15 cellular contexts compared by ENCODE assay signal in the genomic region with DNA sequence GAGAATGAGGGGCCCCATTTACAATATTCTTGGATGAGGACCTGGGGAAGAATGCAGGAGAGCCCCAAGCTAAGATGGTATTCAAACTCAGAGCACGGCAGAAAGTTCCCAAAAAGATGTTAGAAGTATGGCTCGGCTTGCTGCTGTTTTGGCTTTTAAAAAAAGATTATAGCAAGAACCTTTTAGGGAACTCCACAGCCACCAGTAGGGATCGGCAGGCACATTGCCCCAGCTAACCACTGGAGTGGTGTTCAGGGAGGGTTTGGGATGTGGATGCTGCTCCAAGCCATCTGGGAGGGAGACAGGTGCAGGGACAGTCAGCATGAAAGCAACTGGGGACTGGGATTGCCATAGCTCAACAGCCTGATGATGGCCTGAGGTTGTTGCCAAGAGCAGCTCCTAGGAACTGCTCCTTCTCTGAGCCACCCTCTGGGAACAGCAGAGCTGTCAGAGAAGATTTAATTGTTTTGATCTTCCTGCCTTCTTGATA.
DNase-seq lines count a peak whose midpoint lies in the region; ATAC-seq, FAIRE-seq and TF ChIP-seq lines count a peak whose summit lies in the region.
"Had no signal": no experiment of that assay in that cellular context is flagged by ENCODE, and none has a peak within 500 bp of the region (broad histone marks: within the 10 kb centered on the region; RNA-seq: fewer than 3 reads in every experiment).

No MANE protein-coding gene starts in this region.

- H2AK5ac ChIP-seq in H1 (ENCODE audit: low read depth, low read length): 0 out of 2 replicates have a peak overlapping the region, but pooled peaks have one; percentile 77

- H3K18ac ChIP-seq in H1 (ENCODE audit: extremely low read depth, low read length): no peak overlapping the region

- 0 out of 2 replicates have a peak overlapping the region, but pooled peaks have one; percentile 38 for H2BK20ac ChIP-seq in H1 (ENCODE audit: low read length)

- TF ChIP-seq EP300 in H1 (IDR thresholded peaks at IDR 0.05; ENCODE audit: borderline replicate concordance in 1 of 2, low read depth in 2 of 2, low read length in 2 of 2): no peak
- TF ChIP-seq EP300 in sigmoid colon (IDR thresholded peaks at IDR 0.05): no peak

- CTCF ChIA-PET in H1 (lab: Charles Lee; ENCODE audit: partially characterized antibody): interaction anchor here (0.6 to 2.0 kb wide), 4 partner anchors 23 to 273 kb away, joined by 3 to 6 read pairs (median 3); no protein-coding TSS in a partner anchor

- DNase-seq in H1 (ENCODE audit: low read depth in 1 of 2, low spot score in 2 of 2) (no peak), Right ventricle myocardium superior (no peak), right atrium auricular region (ENCODE audit: low spot score) (peak; percentile 52), sigmoid colon (no peak), MV-4-11 (lab: John Stamatoyannopoulos, UW) (no peak), AG20443 (ENCODE audit: low spot score) (no peak)
- no peak for DNase-seq in activated CD8-positive, alpha-beta memory T cell treated with anti-CD3 and anti-CD28 coated beads for 24 hours
- DNase-seq: BE2C; Caco-2; CD8-positive, alpha-beta memory T cell; DMS53; GF-D8; GM23248; H7 had no signal

- no peak for FAIRE-seq in H1 (lab: Jason Lieb, UNC)
- FAIRE-seq: A204.1 had no signal

- H3K27ac ChIP-seq in H1 (ENCODE audit: low read depth, low read length) (no peak overlapping the region), right atrium auricular region (peak overlapping the region in 1 of 2 donors; percentile 0), sigmoid colon (peak overlapping the region in 3 of 4 donors; percentile 27 to 65 (median 37))
- H3K27ac ChIP-seq: GM23248 had no signal

- H3K79me2 ChIP-seq in H1 (ENCODE audit: control insufficient read depth in 1 of 2, insufficient read depth in 2 of 2, low read length in 2 of 2): peaks cover 0 to 38% of the 10 kb centered on the region in 2 experiments; a peak in 2 of 4 replicates

- H2BK120ac ChIP-seq in H1 (replicated peaks; ENCODE audit: low read depth, low read length): no peak overlapping the region

- H3K4me2 ChIP-seq in H1 (ENCODE audit: insufficient read depth in 1 of 2, low read depth in 2 of 2, low read length in 2 of 2): no peak overlapping the region

- H3K14ac ChIP-seq in H1 (ENCODE audit: insufficient read length): no peak overlapping the region

- H3K4me1 ChIP-seq in H1 (replicated peaks in 1 of 4; ENCODE audit: control insufficient read depth in 3 of 4, insufficient read depth in 4 of 4, low read length in 3 of 4): peaks cover 0 to 3% (median 1%) of the 10 kb centered on the region in 4 experiments; a peak in 4 of 7 replicates
- peaks cover 0 to 37% of the 10 kb centered on the region in 2 donors for H3K4me1 ChIP-seq in right atrium auricular region
- H3K4me1 ChIP-seq in sigmoid colon: peaks cover 0 to 31% (median 20%) of the 10 kb centered on the region in 4 donors
- H3K4me1 ChIP-seq: BE2C, Caco-2 had no signal

- H3K23me2 ChIP-seq in H1 (ENCODE audit: low read depth, low read length): no peaks in the 10 kb centered on the region

- H3K36me3 ChIP-seq in H1 (ENCODE audit: control insufficient read depth in 2 of 4, insufficient read depth in 4 of 4, low read length in 3 of 4): no peaks in the 10 kb centered on the region
- H3K36me3 ChIP-seq in right atrium auricular region: no peaks in the 10 kb centered on the region
- H3K36me3 ChIP-seq in sigmoid colon: no peaks in the 10 kb centered on the region
- H3K36me3 ChIP-seq: BE2C had no signal

- no peak overlapping the region for H2BK15ac ChIP-seq in H1 (ENCODE audit: low read length)

- H3K27me3 ChIP-seq in H1 (replicated peaks in 1 of 4; ENCODE audit: control insufficient read depth in 3 of 4, extremely low read depth in 1 of 4, insufficient read depth in 3 of 4, low read length in 3 of 4): no peaks in the 10 kb centered on the region
- H3K27me3 ChIP-seq in right atrium auricular region: no peaks in the 10 kb centered on the region
- H3K27me3 ChIP-seq in sigmoid colon: no peaks in the 10 kb centered on the region
- H3K27me3 ChIP-seq: BE2C had no signal

- H2AFZ ChIP-seq in H1 (ENCODE audit: low read length): no peak overlapping the region
- H2AFZ ChIP-seq: GM23248 had no signal

- H3K9me3 ChIP-seq in H1 (ENCODE audit: insufficient read depth in 2 of 2, low read depth in 1 of 2, low read length in 1 of 2) (no peaks in the 10 kb centered on the region; a peak in 1 of 4 replicates), right atrium auricular region (no peaks in the 10 kb centered on the region), sigmoid colon (no peaks in the 10 kb centered on the region)
- H3K9me3 ChIP-seq: BE2C, Caco-2 had no signal

- no peak overlapping the region for H3K23ac ChIP-seq in H1 (ENCODE audit: insufficient read length)

- POLR2A ChIA-PET in H1 (lab: Charles Lee; ENCODE audit: partially characterized antibody): interaction anchor here (1.0 to 1.5 kb wide), 3 partner anchors 11 to 15 kb away, joined by 3 to 7 read pairs (median 3); no protein-coding TSS in a partner anchor

- peaks cover 2% of the 10 kb centered on the region; the same call in 1 of the 2 replicates for H3K79me1 ChIP-seq in H1 (ENCODE audit: low read depth, low read length)

- TF ChIP-seq POLR2A in H1 (IDR thresholded peaks at IDR 0.05; ENCODE audit: control extremely low read depth in 1 of 2, low read depth in 2 of 2, low read length in 2 of 2) (no peak), sigmoid colon (IDR thresholded peaks at IDR 0.05) (no peak)

- no peaks in the 10 kb centered on the region for H4K20me1 ChIP-seq in H1 (replicated peaks in 1 of 2; ENCODE audit: control insufficient read depth in 1 of 2, insufficient read depth in 2 of 2, low read length in 2 of 2)

- no peak overlapping the region for H2BK5ac ChIP-seq in H1 (ENCODE audit: low read depth, low read length)

- intact Hi-C loops in Right ventricle myocardium superior (cut with DNase I) (no loop called here), sigmoid colon (cut with DNase I) (no loop called here)

- no peak overlapping the region for H3K4me3 ChIP-seq in H1 (ENCODE audit: extremely low read depth in 1 of 4, insufficient read depth in 2 of 4, low read depth in 3 of 4, low read length in 4 of 4)
- no peak overlapping the region for H3K4me3 ChIP-seq in right atrium auricular region
- H3K4me3 ChIP-seq in sigmoid colon: no peak overlapping the region
- H3K4me3 ChIP-seq: GM23248 had no signal

- no peak overlapping the region for H3K56ac ChIP-seq in H1 (replicated peaks; ENCODE audit: insufficient read length, low read depth, low read length)

- peak overlapping the region; percentile 25 for H4K91ac ChIP-seq in H1 (replicated peaks; ENCODE audit: insufficient read length, low read length)

- no peak overlapping the region for H4K8ac ChIP-seq in H1 (ENCODE audit: extremely low read depth, insufficient read depth, low read length)

- peak overlapping the region; percentile 63 for H3K4ac ChIP-seq in H1 (replicated peaks; ENCODE audit: insufficient read length, low read depth, low read length)

- TF ChIP-seq CTCF in H1 (IDR thresholded peaks at IDR 0.05; ENCODE audit: control extremely low read depth in 1 of 3, insufficient read depth in 1 of 3, low read depth in 1 of 3, low read length in 3 of 3) (no peak), right atrium auricular region (IDR thresholded peaks at IDR 0.05) (no peak), sigmoid colon (IDR thresholded peaks at IDR 0.05) (no peak)

- ATAC-seq in Right ventricle myocardium superior (ENCODE audit: poor library complexity): peak; percentile 13

- no peak for TF ChIP-seq RAD21 in H1 (IDR thresholded peaks at IDR 0.05 in 1 of 2, conservative IDR thresholded peaks at IDR 0.05 in 1 of 2; ENCODE audit: low read depth in 2 of 2, low read length in 2 of 2)

- WGBS in H1 (ENCODE audit: extremely low coverage in 1 of 2, insufficient coverage in 1 of 2, insufficient read length in 1 of 2, insufficient replicate concordance in 2 of 2, low coverage in 1 of 2, low lambda C conversion rate in 2 of 2, missing lambda C conversion rate in 1 of 2), 2 experiments: 87% methylated on average over 3 of the region's 3 CpGs; no CpG with 5 or more reads in 1 of the 2 experiments
- WGBS in sigmoid colon, 2 donors: 95% methylated on average over 3 of the region's 3 CpGs

- no peak overlapping the region for H4K5ac ChIP-seq in H1 (ENCODE audit: insufficient read length, low read depth, low read length)

- no peak overlapping the region for H3K9ac ChIP-seq in H1 (replicated peaks in 1 of 4; ENCODE audit: extremely low read depth in 1 of 4, low read depth in 3 of 4, low read length in 3 of 4)
- H3K9ac ChIP-seq: GM23248 had no signal

- H2BK12ac ChIP-seq in H1 (ENCODE audit: low read depth, low read length): 0 out of 2 replicates have a peak overlapping the region, but pooled peaks have one; percentile 29

TF ChIP-seq in H1, 55 proteins besides CTCF, POLR2A, EP300 and RAD21 (continues in another document):
- TF ChIP-seq KDM4A (IDR thresholded peaks at IDR 0.05; ENCODE audit: low read depth, low read length, severe bottlenecking): no peak
- no peak for TF ChIP-seq SIN3A (conservative IDR thresholded peaks at IDR 0.05 in 1 of 2, IDR thresholded peaks at IDR 0.05 in 1 of 2; ENCODE audit: low read depth in 1 of 2, low read length in 2 of 2)
- TF ChIP-seq BRCA1 (IDR thresholded peaks at IDR 0.05; ENCODE audit: low read depth, low read length): no peak
- TF ChIP-seq CBX5 (IDR thresholded peaks at IDR 0.05; ENCODE audit: low read depth, low read length): no peak
- no peak for TF ChIP-seq GABPA (IDR thresholded peaks at IDR 0.05; ENCODE audit: borderline replicate concordance, insufficient read depth, low read length)
- TF ChIP-seq JUND (IDR thresholded peaks at IDR 0.05; ENCODE audit: low read length): no peak
- TF ChIP-seq PHF8 (conservative IDR thresholded peaks at IDR 0.05; ENCODE audit: low read depth, low read length): no peak
- no peak for TF ChIP-seq EGR1 (IDR thresholded peaks at IDR 0.05; ENCODE audit: borderline replicate concordance, low read depth, low read length)
- TF ChIP-seq TAF7 (optimal IDR thresholded peaks at IDR 0.05; ENCODE audit: borderline replicate concordance, low read depth, low read length): no peak
- TF ChIP-seq, protein P1, sequence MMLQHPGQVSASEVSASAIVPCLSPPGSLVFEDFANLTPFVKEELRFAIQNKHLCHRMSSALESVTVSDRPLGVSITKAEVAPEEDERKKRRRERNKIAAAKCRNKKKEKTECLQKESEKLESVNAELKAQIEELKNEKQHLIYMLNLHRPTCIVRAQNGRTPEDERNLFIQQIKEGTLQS (IDR thresholded peaks at IDR 0.05; ENCODE audit: insufficient read depth, low read depth, low read length): no peak
- no peak for TF ChIP-seq GTF2F1 (IDR thresholded peaks at IDR 0.05; ENCODE audit: borderline replicate concordance, low read depth, low read length)
- no peak for TF ChIP-seq SUZ12 (IDR thresholded peaks at IDR 0.05; ENCODE audit: low read length)
- TF ChIP-seq BACH1 (IDR thresholded peaks at IDR 0.05; ENCODE audit: low read length): no peak
- no peak for TF ChIP-seq MAFK (IDR thresholded peaks at IDR 0.05; ENCODE audit: low read depth, low read length)
- no peak for TF ChIP-seq SP1 (IDR thresholded peaks at IDR 0.05; ENCODE audit: low read depth, low read length)
